ENCODE assay signal across 21 cellular contexts in the genomic region with DNA sequence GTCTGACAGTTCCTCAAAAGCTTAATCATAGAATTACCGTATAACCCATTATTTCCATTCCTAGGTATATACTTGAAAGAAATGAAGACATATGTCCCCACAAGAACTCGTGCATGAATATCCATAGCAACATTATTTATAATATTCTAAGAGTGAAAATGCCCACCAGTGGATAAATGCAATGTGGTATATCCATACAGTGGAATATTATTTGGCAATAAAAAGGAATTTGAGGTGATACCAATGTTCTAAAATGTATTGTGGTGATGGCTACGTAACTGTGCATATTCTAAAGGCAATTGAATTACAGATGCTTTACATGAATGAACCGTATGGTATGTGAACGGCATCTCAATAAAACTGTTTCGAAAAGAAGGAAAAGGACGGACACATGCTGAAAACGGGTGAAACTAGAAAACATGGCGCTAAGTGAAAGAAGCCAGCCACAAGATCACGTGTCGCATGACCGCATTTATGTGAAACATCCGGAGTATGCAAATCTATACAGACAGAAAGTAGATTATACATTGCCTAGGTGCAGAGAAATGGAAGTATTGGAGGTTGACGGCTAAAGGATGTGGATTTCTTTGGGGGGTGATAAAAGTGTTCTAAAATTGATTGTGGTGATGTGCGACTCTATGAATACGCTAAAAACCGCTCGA. TPM values are rescaled to one million over a fixed set of nuclear protein-coding genes. Genes with fewer than 3 reads are reported as not detected.
"Had no signal": no experiment of that assay in that cellular context is flagged by ENCODE, and none has a peak within 500 bp of the region (broad histone marks: within the 10 kb centered on the region; RNA-seq: fewer than 3 reads in every experiment).

No MANE protein-coding gene starts in this region.

RNA-seq across cellular contexts. Expression of a gene that starts 16.0 kb away (rescaled TPM):
- total RNA-seq: natural killer cell treated with Interleukin-12 subunit alpha and Interleukin-12 subunit beta and Interleukin-15 and Interleukin-18, amount 100 ng/mL, for 72 hours; neural crest cell; occipital lobe; omental fat pad; osteoblast; osteocyte; pancreas; posterior vena cava; pulmonary artery endothelial cell; renal cortical epithelial cell; right atrium auricular region; right cardiac atrium; right lobe of liver; sciatic nerve; sigmoid colon; skeletal muscle tissue; smooth muscle cell; spleen had no signal
- polyA plus RNA-seq: naive thymus-derived CD8-positive, alpha-beta T cell; neural cell; right cardiac atrium; smooth muscle cell had no signal

RNA-seq across cellular contexts. Expression of a gene that starts 29.4 kb away (rescaled TPM):
- total RNA-seq: natural killer cell; natural killer cell treated with Interleukin-12 subunit alpha and Interleukin-12 subunit beta and Interleukin-15 and Interleukin-18, amount 100 ng/mL, for 72 hours; osteocyte; pulmonary artery endothelial cell had no signal
- polyA plus RNA-seq: neural cell had no signal

RNA-seq across cellular contexts. Expression of a gene that starts 46.8 kb away (rescaled TPM):
- total RNA-seq: natural killer cell treated with Interleukin-12 subunit alpha and Interleukin-12 subunit beta and Interleukin-15 and Interleukin-18, amount 100 ng/mL, for 72 hours; occipital lobe had no signal
